40 cellular contexts compared by ENCODE assay signal in the genomic region with DNA sequence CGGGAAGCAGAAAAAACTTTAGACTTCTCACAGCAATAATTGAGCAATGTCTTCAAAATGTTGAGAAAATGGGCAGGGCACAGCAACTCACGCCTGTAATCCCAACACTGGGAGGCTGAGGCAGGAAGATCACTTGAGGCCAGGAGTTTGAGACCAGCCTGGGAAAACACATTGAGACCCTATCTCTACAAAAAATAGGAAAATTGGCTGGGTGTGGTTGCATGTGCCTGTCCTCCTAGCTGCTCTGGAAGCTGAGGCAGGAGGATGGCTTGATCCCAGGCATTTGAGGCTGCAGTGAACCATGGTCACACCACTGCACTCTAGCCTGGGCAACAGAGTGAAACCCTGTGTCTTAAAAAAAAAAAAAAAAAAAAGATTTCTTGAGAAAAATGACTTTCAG.
"Had no signal": no experiment of that assay in that cellular context is flagged by ENCODE, and none has a peak within 500 bp of the region (broad histone marks: within the 10 kb centered on the region; RNA-seq: fewer than 3 reads in every experiment).

No MANE protein-coding gene starts in this region.

- H3K4me1 Mint-ChIP-seq: activated naive CD4-positive, alpha-beta T cell treated with anti-CD3 and anti-CD28 coated beads, Interleukin-2, amount 10 ng/mL, durations not matched to agents 7 days and 5 days; activated naive CD4-positive, alpha-beta T cell treated with anti-CD3 and anti-CD28 coated beads, Interleukin-2, amount 50 U/mL, for 24 hours; activated naive CD8-positive, alpha-beta T cell treated with anti-CD3 and anti-CD28 coated beads for 36 hours; activated naive CD8-positive, alpha-beta T cell treated with anti-CD3 and anti-CD28 coated beads, Interleukin-2, amount 10 ng/mL, durations not matched to agents 7 days and 5 days; activated naive CD8-positive, alpha-beta T cell treated with anti-CD3 and anti-CD28 coated beads, Interleukin-2, amount 50 U/mL, for 24 hours; activated T-helper 17 cell treated with anti-CD3 and anti-CD28 coated beads, Interleukin-2, amount 50 U/mL, for 72 hours; brain; central memory CD8-positive, alpha-beta T cell had no signal

- H3K27me3 Mint-ChIP-seq: activated naive CD4-positive, alpha-beta T cell treated with anti-CD3 and anti-CD28 coated beads, Interleukin-2, amount 10 ng/mL, durations not matched to agents 7 days and 5 days; activated naive CD4-positive, alpha-beta T cell treated with anti-CD3 and anti-CD28 coated beads, Interleukin-2, amount 50 U/mL, for 24 hours; activated naive CD8-positive, alpha-beta T cell; activated naive CD8-positive, alpha-beta T cell treated with anti-CD3 and anti-CD28 coated beads for 36 hours; activated naive CD8-positive, alpha-beta T cell treated with anti-CD3 and anti-CD28 coated beads, Interleukin-2, amount 10 ng/mL, durations not matched to agents 7 days and 5 days; activated naive CD8-positive, alpha-beta T cell treated with anti-CD3 and anti-CD28 coated beads, Interleukin-2, amount 50 U/mL, for 24 hours; activated T-cell treated with anti-CD3 and anti-CD28 coated beads, Interleukin-2, amount 50 U/mL, for 24 hours; activated T-helper 17 cell treated with anti-CD3 and anti-CD28 coated beads, Interleukin-2, amount 50 U/mL, for 72 hours; brain; central memory CD8-positive, alpha-beta T cell had no signal

- FAIRE-seq: astrocyte, bronchial epithelial cell had no signal

- H3K4me1 ChIP-seq: adrenal gland, ascending aorta, body of pancreas, breast epithelium had no signal

- H3K27ac Mint-ChIP-seq: activated naive CD4-positive, alpha-beta T cell treated with anti-CD3 and anti-CD28 coated beads for 36 hours; activated naive CD4-positive, alpha-beta T cell treated with anti-CD3 and anti-CD28 coated beads, Interleukin-2, amount 10 ng/mL, durations not matched to agents 7 days and 5 days; activated naive CD4-positive, alpha-beta T cell treated with anti-CD3 and anti-CD28 coated beads, Interleukin-2, amount 50 U/mL, for 24 hours; activated naive CD4-positive, alpha-beta T cell treated with anti-CD3 and anti-CD28 coated beads, Interleukin-2, amount 50 U/mL, for 72 hours; activated naive CD8-positive, alpha-beta T cell; activated naive CD8-positive, alpha-beta T cell treated with anti-CD3 and anti-CD28 coated beads for 36 hours; activated naive CD8-positive, alpha-beta T cell treated with anti-CD3 and anti-CD28 coated beads, Interleukin-2, amount 10 ng/mL, durations not matched to agents 7 days and 5 days; activated naive CD8-positive, alpha-beta T cell treated with anti-CD3 and anti-CD28 coated beads, Interleukin-2, amount 50 U/mL, for 24 hours; activated T-cell treated with anti-CD3 and anti-CD28 coated beads, Interleukin-2, amount 50 U/mL, for 24 hours; activated T-cell treated with anti-CD3 and anti-CD28 coated beads, Interleukin-2, amount 50 U/mL, for 72 hours; activated T-helper 1 cell treated with anti-CD3 and anti-CD28 coated beads, Interleukin-12 subunit alpha, Interleukin-12 subunit beta, Interleukin-2, Interleukin-4 antibody, amounts not matched to agents 30 ng/mL and 10 ng/mL and 1 ng/mL, durations not matched to agents 14 hours and 24 hours and 36 hours; activated T-helper 17 cell treated with anti-CD3 and anti-CD28 coated beads, Interleukin-2, amount 50 U/mL, for 72 hours; activated T-helper 2 cell treated with anti-CD3 and anti-CD28 coated beads, Interferon-gamma antibody, Interleukin-2, Interleukin-4, amounts not matched to agents 10 μg/mL and 5 μg/mL and 100 μg/mL, durations not matched to agents 14 hours and 24 hours and 36 hours; brain had no signal

- H3K4me3 Mint-ChIP-seq: activated naive CD4-positive, alpha-beta T cell treated with anti-CD3 and anti-CD28 coated beads for 36 hours; activated naive CD4-positive, alpha-beta T cell treated with anti-CD3 and anti-CD28 coated beads, Interleukin-2, amount 10 ng/mL, durations not matched to agents 7 days and 5 days; activated naive CD4-positive, alpha-beta T cell treated with anti-CD3 and anti-CD28 coated beads, Interleukin-2, amount 50 U/mL, for 24 hours; activated naive CD8-positive, alpha-beta T cell; activated naive CD8-positive, alpha-beta T cell treated with anti-CD3 and anti-CD28 coated beads for 36 hours; activated naive CD8-positive, alpha-beta T cell treated with anti-CD3 and anti-CD28 coated beads, Interleukin-2, amount 10 ng/mL, durations not matched to agents 7 days and 5 days; activated naive CD8-positive, alpha-beta T cell treated with anti-CD3 and anti-CD28 coated beads, Interleukin-2, amount 50 U/mL, for 24 hours; activated T-cell treated with anti-CD3 and anti-CD28 coated beads, Interleukin-2, amount 50 U/mL, for 24 hours; activated T-cell treated with anti-CD3 and anti-CD28 coated beads, Interleukin-2, amount 50 U/mL, for 4 hours; activated T-cell treated with anti-CD3 and anti-CD28 coated beads, Interleukin-2, amount 50 U/mL, for 72 hours; activated T-helper 1 cell treated with anti-CD3 and anti-CD28 coated beads, Interleukin-12 subunit alpha, Interleukin-12 subunit beta, Interleukin-2, Interleukin-4 antibody, amounts not matched to agents 30 ng/mL and 10 ng/mL and 1 ng/mL, durations not matched to agents 14 hours and 24 hours and 36 hours; activated T-helper 17 cell treated with anti-CD3 and anti-CD28 coated beads, Interleukin-2, amount 50 U/mL, for 72 hours; brain; central memory CD8-positive, alpha-beta T cell had no signal

- H3K27ac ChIP-seq: adrenal gland, ascending aorta, body of pancreas, brain microvascular endothelial cell, breast epithelium, cardiac muscle cell had no signal

- H3K36me3 ChIP-seq: adrenal gland, ascending aorta, brain microvascular endothelial cell, breast epithelium, cardiac muscle cell had no signal

- DNase-seq: activated effector memory CD4-positive, alpha-beta T cell treated with anti-CD3 and anti-CD28 coated beads, Interleukin-2, amount 50 U/mL, for 16 hours; activated effector memory CD4-positive, alpha-beta T cell treated with Interleukin-2 at 50 U/mL for 16 hours; activated gamma-delta T cell; activated gamma-delta T cell treated with Interleukin-2 at 50 U/mL for 16 hours; activated naive CD4-positive, alpha-beta T cell; activated naive CD4-positive, alpha-beta T cell treated with anti-CD3 and anti-CD28 coated beads for 36 hours; activated naive CD4-positive, alpha-beta T cell treated with anti-CD3 and anti-CD28 coated beads, Interleukin-2, amount 10 ng/mL, durations not matched to agents 7 days and 5 days; activated naive CD4-positive, alpha-beta T cell treated with anti-CD3 and anti-CD28 coated beads, Interleukin-2, amount 50 U/mL, for 16 hours; activated naive CD4-positive, alpha-beta T cell treated with Interleukin-2 at 50 U/mL for 16 hours; activated naive CD8-positive, alpha-beta T cell treated with anti-CD3 and anti-CD28 coated beads for 36 hours; activated naive CD8-positive, alpha-beta T cell treated with anti-CD3 and anti-CD28 coated beads, Interleukin-2, amount 10 ng/mL, durations not matched to agents 7 days and 5 days; activated naive CD8-positive, alpha-beta T cell treated with anti-CD3 and anti-CD28 coated beads, Interleukin-2, amount 50 U/mL, for 24 hours; activated T-cell treated with anti-CD3 and anti-CD28 coated beads, Interleukin-2, amount 50 U/mL, for 1 hour; activated T-cell treated with anti-CD3 and anti-CD28 coated beads, Interleukin-2, amount 50 U/mL, for 24 hours; activated T-cell treated with anti-CD3 and anti-CD28 coated beads, Interleukin-2, amount 50 U/mL, for 4 hours; activated T-cell treated with anti-CD3 and anti-CD28 coated beads, Interleukin-2, amount 50 U/mL, for 48 hours; activated T-cell treated with anti-CD3 and anti-CD28 coated beads, Interleukin-2, amount 50 U/mL, for 72 hours; adrenal gland; amniotic stem cell; amygdala; anterior cingulate cortex; aorta; body of pancreas; brain microvascular endothelial cell; caudate nucleus; central memory CD4-positive, alpha-beta T cell; cerebellar nuclear complex had no signal

- H3K27me3 ChIP-seq: adrenal gland, ascending aorta, body of pancreas, brain microvascular endothelial cell, breast epithelium, cardiac muscle cell had no signal

- H3K4me3 ChIP-seq: adrenal gland, ascending aorta, body of pancreas, breast epithelium, cardiac muscle cell had no signal

- ATAC-seq: activated naive CD4-positive, alpha-beta T cell treated with anti-CD3 and anti-CD28 coated beads, Interleukin-2, amount 50 U/mL, for 72 hours; activated naive CD8-positive, alpha-beta T cell treated with anti-CD3 and anti-CD28 coated beads, Interleukin-2, amount 50 U/mL, for 24 hours; activated T-cell treated with anti-CD3 and anti-CD28 coated beads, Interleukin-2, amount 50 U/mL, for 4 hours; activated T-cell treated with anti-CD3 and anti-CD28 coated beads, Interleukin-2, amount 50 U/mL, for 72 hours; activated T-helper 17 cell treated with anti-CD3 and anti-CD28 coated beads, Interleukin-2, amount 50 U/mL, for 72 hours; body of pancreas had no signal
